In the genomic region with DNA sequence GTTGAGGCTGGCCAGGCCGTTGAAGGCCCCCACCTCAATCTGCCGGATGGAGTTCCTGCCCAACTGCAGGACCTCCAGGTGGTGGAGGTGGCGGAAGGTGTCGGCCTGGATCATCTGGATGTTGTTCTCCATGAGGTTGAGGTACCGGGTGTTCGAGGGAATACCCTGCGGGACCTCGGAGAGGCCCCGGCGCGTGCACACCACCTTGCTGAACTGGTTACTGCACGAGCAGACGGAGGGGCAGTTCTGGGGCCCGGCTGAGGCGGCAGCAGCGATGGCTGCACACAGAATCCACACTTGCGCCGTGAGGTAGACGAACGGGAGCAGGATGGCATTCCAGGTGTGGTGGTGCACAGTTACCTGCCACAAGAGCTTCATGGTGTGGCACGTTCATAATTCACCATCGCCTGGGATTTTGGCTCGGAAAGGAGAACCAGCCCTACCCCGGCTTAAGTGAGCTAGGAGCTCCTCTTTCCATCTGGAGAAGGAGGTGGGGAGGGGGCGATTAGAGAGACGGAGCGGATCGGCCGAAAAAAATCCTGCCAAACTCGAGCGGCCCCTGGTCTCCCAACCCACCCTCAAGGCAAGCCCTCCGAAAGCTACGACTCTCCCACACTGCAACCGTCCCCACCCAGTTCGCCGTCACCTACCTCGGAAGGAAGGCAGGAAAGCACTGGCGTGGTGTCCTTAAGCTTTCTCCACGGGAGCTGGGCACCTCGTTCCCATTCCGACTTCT, we compare ENCODE assay signal across 9 cellular contexts. TPM values are rescaled to one million over a fixed set of nuclear protein-coding genes. Genes with fewer than 3 reads are reported as not detected.
DNase-seq lines count a peak whose midpoint lies in the region; ATAC-seq and TF ChIP-seq lines count a peak whose summit lies in the region.
"Had no signal": no experiment of that assay in that cellular context is flagged by ENCODE, and none has a peak within 500 bp of the region (broad histone marks: within the 10 kb centered on the region; RNA-seq: fewer than 3 reads in every experiment).

No MANE protein-coding gene starts in this region.

- TF ChIP-seq POLR2A in tibial nerve (IDR thresholded peaks at IDR 0.05): no peak

- H3K4me3 ChIP-seq in mucosa of descending colon (no peak overlapping the region), tibial nerve (peak overlapping the region; percentile 39 to 72 (median 48)), foreskin fibroblast (ENCODE audit: low read depth in 1 of 2, low read length in 2 of 2) (peak overlapping the region in 1 of 2 donors; percentile 22)

- peak overlapping the region; percentile 51 for H3K4me3 Mint-ChIP-seq in activated naive CD4-positive, alpha-beta T cell treated with anti-CD3 and anti-CD28 coated beads, Interleukin-2, amount 10 ng/mL, durations not matched to agents 7 days and 5 days

- no peaks in the 10 kb centered on the region for H3K9me3 Mint-ChIP-seq in activated naive CD4-positive, alpha-beta T cell treated with anti-CD3 and anti-CD28 coated beads, Interleukin-2, amount 10 ng/mL, durations not matched to agents 7 days and 5 days
- no peaks in the 10 kb centered on the region for H3K9me3 Mint-ChIP-seq in activated naive CD4-positive, alpha-beta T cell treated with anti-CD3 and anti-CD28 coated beads, Interleukin-2, amount 50 U/mL, for 72 hours

- H3K36me3 ChIP-seq in mucosa of descending colon (ENCODE audit: low read depth): no peaks in the 10 kb centered on the region
- peaks cover 0 to 10% (median 0%) of the 10 kb centered on the region in 3 donors for H3K36me3 ChIP-seq in tibial nerve

- H3K4me1 Mint-ChIP-seq in activated naive CD4-positive, alpha-beta T cell treated with anti-CD3 and anti-CD28 coated beads, Interleukin-2, amount 10 ng/mL, durations not matched to agents 7 days and 5 days: peaks cover 9% of the 10 kb centered on the region

- H3K9me3 ChIP-seq in mucosa of descending colon (no peaks in the 10 kb centered on the region), tibial nerve (no peaks in the 10 kb centered on the region)

- no peak for ATAC-seq in activated naive CD4-positive, alpha-beta T cell treated with anti-CD3 and anti-CD28 coated beads, Interleukin-2, amount 50 U/mL, for 72 hours
- peak; percentile 7 for ATAC-seq in mucosa of descending colon
- no peak for ATAC-seq in HG02642 (IDR thresholded peaks at IDR 0.05; ENCODE audit: poor library complexity, unreplicated experiment)
- ATAC-seq: Panc1 had no signal

- no peak for DNase-seq in activated naive CD4-positive, alpha-beta T cell treated with anti-CD3 and anti-CD28 coated beads, Interleukin-2, amount 10 ng/mL, durations not matched to agents 7 days and 5 days
- DNase-seq in activated naive CD4-positive, alpha-beta T cell treated with anti-CD3 and anti-CD28 coated beads, Interleukin-2, amount 50 U/mL, for 72 hours (ENCODE audit: low spot score in 2 of 2): no peak
- no peak for DNase-seq in mucosa of descending colon
- DNase-seq in tibial nerve (ENCODE audit: low spot score in 2 of 2): no peak
- DNase-seq in foreskin fibroblast: no peak
- DNase-seq in anterior cingulate cortex (lab: John Stamatoyannopoulos, UW): no peak

- TF ChIP-seq CTCF in mucosa of descending colon (IDR thresholded peaks at IDR 0.05) (no peak), tibial nerve (IDR thresholded peaks at IDR 0.05) (no peak), foreskin fibroblast (IDR thresholded peaks at IDR 0.05; ENCODE audit: low read depth, low read length) (no peak)

- H3K4me1 ChIP-seq in mucosa of descending colon (ENCODE audit: low read depth) (peaks cover 9% of the 10 kb centered on the region), tibial nerve (peaks cover 0 to 72% (median 14%) of the 10 kb centered on the region in 4 donors)

- peak overlapping the region; percentile 75 for H3K27ac ChIP-seq in cingulate gyrus (ENCODE audit: low read depth, low read length)
- H3K27ac ChIP-seq in tibial nerve: peak overlapping the region in 2 of 4 donors; percentile 49 to 70

- 48 to 53% methylated on average over 39 to 41 of the region's 41 CpGs for WGBS in tibial nerve, 2 donors

- TF ChIP-seq EP300 in tibial nerve (IDR thresholded peaks at IDR 0.05): no peak

- H3K27me3 ChIP-seq in tibial nerve: no peaks in the 10 kb centered on the region

- CTCF ChIA-PET in activated naive CD4-positive, alpha-beta T cell treated with anti-CD3 and anti-CD28 coated beads, Interleukin-2, amount 10 ng/mL, durations not matched to agents 7 days and 5 days (lab: Charles Lee): interaction anchor here (1.0 kb wide), 2 partner anchors 69 to 237 kb away, joined by 3 read pairs; no protein-coding TSS in a partner anchor

- H3K27me3 Mint-ChIP-seq in activated naive CD4-positive, alpha-beta T cell treated with anti-CD3 and anti-CD28 coated beads, Interleukin-2, amount 10 ng/mL, durations not matched to agents 7 days and 5 days: peaks cover 54% of the 10 kb centered on the region

- intact Hi-C loops in mucosa of descending colon (cut with DNase I, micrococcal nuclease): no loop called here

- H3K36me3 Mint-ChIP-seq in activated naive CD4-positive, alpha-beta T cell treated with anti-CD3 and anti-CD28 coated beads, Interleukin-2, amount 10 ng/mL, durations not matched to agents 7 days and 5 days: peaks cover 11% of the 10 kb centered on the region
- peaks cover 10% of the 10 kb centered on the region in 2 donors for H3K36me3 Mint-ChIP-seq in activated naive CD4-positive, alpha-beta T cell treated with anti-CD3 and anti-CD28 coated beads, Interleukin-2, amount 50 U/mL, for 72 hours

- H3K27ac Mint-ChIP-seq in activated naive CD4-positive, alpha-beta T cell treated with anti-CD3 and anti-CD28 coated beads, Interleukin-2, amount 10 ng/mL, durations not matched to agents 7 days and 5 days: no peak overlapping the region
- no peak overlapping the region for H3K27ac Mint-ChIP-seq in activated naive CD4-positive, alpha-beta T cell treated with anti-CD3 and anti-CD28 coated beads, Interleukin-2, amount 50 U/mL, for 72 hours

RNA-seq across cellular contexts. Expression of gene LRRC4, which starts 0.8 kb away (rescaled TPM):
- total RNA-seq in activated naive CD4-positive, alpha-beta T cell treated with anti-CD3 and anti-CD28 coated beads, Interleukin-2, amount 50 U/mL, for 72 hours: under 1 TPM in 1 of 2 donors, not detected in 1; 0.51 TPM
- total RNA-seq in mucosa of descending colon (1 to 10 TPM in 2 of 3 donors, under 1 TPM in 1; 0.26 to 7.6 (median 1.1) TPM), tibial nerve (1 to 10 TPM; 2.2 to 2.4 (median 2.3) TPM)
